In genomic region chr14:81562818-81563217, GRCh38 we compare ENCODE assay signal across 20 cellular contexts.
"Had no signal": no experiment of that assay in that cellular context is flagged by ENCODE, and none has a peak within 500 bp of the region (broad histone marks: within the 10 kb centered on the region; RNA-seq: fewer than 3 reads in every experiment).

No MANE protein-coding gene starts in this region.

- H3K27ac Mint-ChIP-seq: activated CD4-positive, alpha-beta T cell treated with anti-CD3 and anti-CD28 coated beads, Interleukin-2, amount 10 ng/mL, durations not matched to agents 24 days and 14 days; activated naive CD8-positive, alpha-beta T cell; brain; natural killer cell; stimulated activated naive CD8-positive, alpha-beta T cell treated with anti-CD3 and anti-CD28 coated beads, Interleukin-15, Interleukin-2, amounts not matched to agents 100 ng/mL and 50 ng/mL, for 24 hours; type B pancreatic cell had no signal

- H3K4me1 Mint-ChIP-seq: activated CD4-positive, alpha-beta T cell treated with anti-CD3 and anti-CD28 coated beads, Interleukin-2, amount 10 ng/mL, durations not matched to agents 24 days and 14 days; central memory CD8-positive, alpha-beta T cell; natural killer cell had no signal

- H3K4me3 Mint-ChIP-seq: activated CD4-positive, alpha-beta T cell treated with anti-CD3 and anti-CD28 coated beads, Interleukin-2, amount 10 ng/mL, durations not matched to agents 24 days and 14 days; activated naive CD8-positive, alpha-beta T cell; brain; central memory CD8-positive, alpha-beta T cell; natural killer cell; stimulated activated naive CD8-positive, alpha-beta T cell treated with anti-CD3 and anti-CD28 coated beads, Interleukin-15, Interleukin-2, amounts not matched to agents 100 ng/mL and 50 ng/mL, for 24 hours; type B pancreatic cell had no signal

- DNase-seq: activated CD4-positive, alpha-beta T cell treated with anti-CD3 and anti-CD28 coated beads, Interleukin-2, amount 10 ng/mL, durations not matched to agents 24 days and 14 days; activated CD4-positive, CD25-positive, alpha-beta regulatory T cell; activated gamma-delta T cell treated with Interleukin-2 at 50 U/mL for 16 hours; amniotic stem cell; esophagus squamous epithelium; glutamatergic neuron; hypothalamus; left cardiac atrium; natural killer cell; psoas muscle; right lobe of liver; spleen; T-helper 2 cell had no signal

- H3K36me3 ChIP-seq: esophagus squamous epithelium, right lobe of liver, spleen, suprapubic skin had no signal

- H3K27me3 ChIP-seq: right lobe of liver, suprapubic skin had no signal

- H3K4me1 ChIP-seq: esophagus squamous epithelium, psoas muscle, right lobe of liver, spleen, suprapubic skin had no signal

- H3K27me3 Mint-ChIP-seq: activated CD4-positive, alpha-beta T cell treated with anti-CD3 and anti-CD28 coated beads, Interleukin-2, amount 10 ng/mL, durations not matched to agents 24 days and 14 days; type B pancreatic cell had no signal

- H3K4me3 ChIP-seq: coronary artery, esophagus squamous epithelium, psoas muscle, right lobe of liver, spleen, suprapubic skin had no signal

- H3K9me3 Mint-ChIP-seq: brain; central memory CD8-positive, alpha-beta T cell; natural killer cell; stimulated activated naive CD8-positive, alpha-beta T cell treated with anti-CD3 and anti-CD28 coated beads, Interleukin-15, Interleukin-2, amounts not matched to agents 100 ng/mL and 50 ng/mL, for 24 hours; type B pancreatic cell had no signal

- H3K36me3 Mint-ChIP-seq: activated naive CD8-positive, alpha-beta T cell; brain; natural killer cell; type B pancreatic cell had no signal

- H3K27ac ChIP-seq: coronary artery, esophagus squamous epithelium, psoas muscle, right lobe of liver, spleen, suprapubic skin had no signal

- H3K9me3 ChIP-seq: esophagus squamous epithelium, psoas muscle, right lobe of liver, suprapubic skin had no signal
